In genomic region chr9:10366171-10366779, GRCh38 we compare ENCODE assay signal across 9 cellular contexts.
DNase-seq lines count a peak whose midpoint lies in the region; ATAC-seq, FAIRE-seq and TF ChIP-seq lines count a peak whose summit lies in the region.
"Had no signal": no experiment of that assay in that cellular context is flagged by ENCODE, and none has a peak within 500 bp of the region (broad histone marks: within the 10 kb centered on the region; RNA-seq: fewer than 3 reads in every experiment).

No MANE protein-coding gene starts in this region.

- no peak overlapping the region for H3K4me3 ChIP-seq in testis
- no peak overlapping the region for H3K4me3 ChIP-seq in naive thymus-derived CD4-positive, alpha-beta T cell (ENCODE audit: low read length)

- POLR2A ChIA-PET in naive thymus-derived CD4-positive, alpha-beta T cell (lab: Charles Lee), result no interaction called here

- H2BK15ac ChIP-seq in H9 (ENCODE audit: low read depth, low read length), result no peak overlapping the region

- TF ChIP-seq POLR2A in GM12891 (IDR thresholded peaks at IDR 0.05; ENCODE audit: low read depth, low read length) (no peak), testis (IDR thresholded peaks at IDR 0.05) (no peak)

- no peak overlapping the region for H3K18ac ChIP-seq in H9 (ENCODE audit: insufficient read length, low read depth, low read length)

- H3K36me3 ChIP-seq in testis (ENCODE audit: low read depth, missing control alignments), result no peaks in the 10 kb centered on the region
- no peaks in the 10 kb centered on the region for H3K36me3 ChIP-seq in naive thymus-derived CD4-positive, alpha-beta T cell (ENCODE audit: control insufficient read depth in 2 of 3, insufficient read depth in 3 of 3, low read length in 3 of 3)

- CTCF ChIA-PET in naive thymus-derived CD4-positive, alpha-beta T cell (lab: Charles Lee), result no interaction called here

- H3K4me1 ChIP-seq in H9 (ENCODE audit: insufficient read depth, low read length), result no peaks in the 10 kb centered on the region
- H3K4me1 ChIP-seq in testis, result no peaks in the 10 kb centered on the region
- H3K4me1 ChIP-seq in naive thymus-derived CD4-positive, alpha-beta T cell (ENCODE audit: control insufficient read depth in 2 of 2, insufficient read depth in 2 of 2, low read length in 2 of 2), result no peaks in the 10 kb centered on the region

- no peaks in the 10 kb centered on the region for H3K9me3 ChIP-seq in H9 (ENCODE audit: control insufficient read depth, low read depth, low read length)
- no peaks in the 10 kb centered on the region for H3K9me3 ChIP-seq in testis
- no peaks in the 10 kb centered on the region for H3K9me3 ChIP-seq in naive thymus-derived CD4-positive, alpha-beta T cell (ENCODE audit: control insufficient read depth in 2 of 3, low read length in 3 of 3)

- H3K79me2 ChIP-seq in H9 (ENCODE audit: insufficient read depth, low read length), result no peaks in the 10 kb centered on the region

- H3K4ac ChIP-seq in H9 (ENCODE audit: low read depth, low read length), result no peak overlapping the region

- H3K4me2 ChIP-seq in H9 (ENCODE audit: insufficient read depth, insufficient read length, low read length), result no peak overlapping the region

- H4K91ac ChIP-seq in H9 (ENCODE audit: insufficient read length, low read depth, low read length), result no peak overlapping the region

- H2BK120ac ChIP-seq in H9 (ENCODE audit: low read depth, low read length, poor library complexity, severe bottlenecking), result no peak overlapping the region

- H2BK12ac ChIP-seq in H9 (ENCODE audit: insufficient read length, low read depth, low read length), result no peak overlapping the region

- H3K23me2 ChIP-seq in H9 (ENCODE audit: insufficient read length, low read depth, low read length, poor library complexity, severe bottlenecking), result no peaks in the 10 kb centered on the region

- no peak overlapping the region for H3K23ac ChIP-seq in H9 (ENCODE audit: insufficient read length, low read depth, low read length)

- no peak overlapping the region for H3K56ac ChIP-seq in H9 (ENCODE audit: insufficient read length, low read depth, low read length)

- no peak overlapping the region for H2BK5ac ChIP-seq in H9 (ENCODE audit: insufficient read length, low read length)

- no peaks in the 10 kb centered on the region for H3K9me3 Mint-ChIP-seq in H9
- peaks cover 0 to 7% (median under 1%) of the 10 kb centered on the region in 11 donors for H3K9me3 Mint-ChIP-seq in naive thymus-derived CD4-positive, alpha-beta T cell

- H3K27ac ChIP-seq in H9 (ENCODE audit: insufficient read length, low read depth, low read length), result no peak overlapping the region
- H3K27ac ChIP-seq in testis, result no peak overlapping the region
- no peak overlapping the region for H3K27ac ChIP-seq in naive thymus-derived CD4-positive, alpha-beta T cell (ENCODE audit: low read depth, low read length)

- no peak overlapping the region for H2BK20ac ChIP-seq in H9 (ENCODE audit: low read depth, low read length, poor library complexity, severe bottlenecking)

- H3K4me1 Mint-ChIP-seq in H9, result peaks cover 0 to under 1% of the 10 kb centered on the region in 2 experiments; a peak in 1 of 4 replicates
- no peaks in the 10 kb centered on the region for H3K4me1 Mint-ChIP-seq in naive thymus-derived CD4-positive, alpha-beta T cell

- peak; percentile 81 for TF ChIP-seq CTCF in H9 (conservative IDR thresholded peaks at IDR 0.05)
- TF ChIP-seq CTCF in testis (IDR thresholded peaks at IDR 0.05), result peak in 2 of 3 experiments; percentile 44 to 45

- no peak overlapping the region for H3T11ph ChIP-seq in H9 (ENCODE audit: low read length)

- H3K79me1 ChIP-seq in H9 (ENCODE audit: insufficient read depth, low read depth, low read length, poor library complexity, severe bottlenecking), result no peaks in the 10 kb centered on the region

- no peak overlapping the region for H2AFZ ChIP-seq in H9 (ENCODE audit: low read length)

- H3K9ac ChIP-seq in H9 (ENCODE audit: extremely low read depth, insufficient read length, low read length), result no peak overlapping the region

- H3K4me3 Mint-ChIP-seq in H9, result no peak overlapping the region
- H3K4me3 Mint-ChIP-seq in naive thymus-derived CD4-positive, alpha-beta T cell, result no peak overlapping the region
- H3K4me3 Mint-ChIP-seq: activated T-cell treated with anti-CD3 and anti-CD28 coated beads, Interleukin-2, amount 50 U/mL, for 72 hours had no signal

- intact Hi-C loops in testis (cut with DNase I; ENCODE audit: low total_unique reads), result no loop called here
- intact Hi-C loops in naive thymus-derived CD4-positive, alpha-beta T cell (cut with micrococcal nuclease), result no loop called here

- DNase-seq in GM12891 (ENCODE audit: insufficient read length, low spot score) (peak; percentile 2), H9 (no peak), M059J (ENCODE audit: low read depth) (peak; percentile 11), glomerular visceral epithelial cell (ENCODE audit: extremely low spot score) (peak; percentile 50), testis (no peak), T-helper 1 cell (no peak)
- DNase-seq in naive thymus-derived CD4-positive, alpha-beta T cell, result no peak

- no peak overlapping the region for H3K27ac Mint-ChIP-seq in H9
- H3K27ac Mint-ChIP-seq in naive thymus-derived CD4-positive, alpha-beta T cell, result no peak overlapping the region
- H3K27ac Mint-ChIP-seq: activated T-cell treated with anti-CD3 and anti-CD28 coated beads, Interleukin-2, amount 50 U/mL, for 72 hours had no signal

- H2AK5ac ChIP-seq in H9 (ENCODE audit: insufficient read length, low read length), result no peak overlapping the region

- no CpG with 5 or more reads among the region's 3 CpGs for WGBS in H9 (ENCODE audit: extremely low coverage, insufficient read length, low lambda C conversion rate)
- 46 to 54% methylated on average over 3 of the region's 3 CpGs for WGBS in testis, 2 donors

- no peak overlapping the region for H4K5ac ChIP-seq in H9 (ENCODE audit: insufficient read length, low read depth, low read length)

- peak; percentile 90 for ATAC-seq in SK-N-SH treated with all-trans-retinoic acid at 6 μM for 48 hours
- no peak for ATAC-seq in naive thymus-derived CD4-positive, alpha-beta T cell
- ATAC-seq: activated T-cell treated with anti-CD3 and anti-CD28 coated beads, Interleukin-2, amount 50 U/mL, for 72 hours had no signal

- no peaks in the 10 kb centered on the region for H4K20me1 ChIP-seq in H9 (ENCODE audit: control insufficient read depth, insufficient read depth, insufficient read length)

- no peak overlapping the region for H4K8ac ChIP-seq in H9 (replicated peaks; ENCODE audit: insufficient read length, low read depth, low read length)

- H3K27me3 ChIP-seq in H9 (ENCODE audit: insufficient read depth, low read length), result no peaks in the 10 kb centered on the region
- no peaks in the 10 kb centered on the region for H3K27me3 ChIP-seq in testis
- no peaks in the 10 kb centered on the region for H3K27me3 ChIP-seq in naive thymus-derived CD4-positive, alpha-beta T cell (ENCODE audit: control insufficient read depth in 2 of 2, insufficient read depth in 2 of 2, low read length in 2 of 2)

- no peaks in the 10 kb centered on the region for H3K36me3 Mint-ChIP-seq in H9 (ENCODE audit: insufficient read depth in 1 of 3, low read depth in 3 of 3)
- no peaks in the 10 kb centered on the region for H3K36me3 Mint-ChIP-seq in naive thymus-derived CD4-positive, alpha-beta T cell

- peak; percentile 85 for FAIRE-seq in GM12891 (lab: Jason Lieb, UNC)

- H3K27me3 Mint-ChIP-seq in H9 (ENCODE audit: low read depth), result no peaks in the 10 kb centered on the region
- H3K27me3 Mint-ChIP-seq in naive thymus-derived CD4-positive, alpha-beta T cell, result no peaks in the 10 kb centered on the region

- no peak overlapping the region for H3K14ac ChIP-seq in H9 (ENCODE audit: insufficient read depth, low read length)

TF ChIP-seq in GM12891, 5 proteins besides CTCF, POLR2A, EP300 and RAD21:
- TF ChIP-seq PAX5 (IDR thresholded peaks at IDR 0.05; ENCODE audit: insufficient read depth, low read length, severe bottlenecking) (no peak), POU2F2 (IDR thresholded peaks at IDR 0.05; ENCODE audit: low read depth, low read length) (no peak), TAF1 (IDR thresholded peaks at IDR 0.05; ENCODE audit: low read depth, low read length) (no peak), SPI1 (IDR thresholded peaks at IDR 0.05; ENCODE audit: low read depth, low read length) (no peak), POLR2AphosphoS5 (IDR thresholded peaks at IDR 0.05; ENCODE audit: low read depth, low read length) (no peak)

TF ChIP-seq in SK-N-SH treated with all-trans-retinoic acid at 6 μM for 48 hours, 23 proteins besides CTCF, POLR2A, EP300 and RAD21 (continues in another document):
- TF ChIP-seq TSHZ2 (CRISPR knock-in tag; IDR thresholded peaks at IDR 0.05) (no peak), ZFP30 (CRISPR knock-in tag; IDR thresholded peaks at IDR 0.05) (no peak)

Comparison
In these comparisons a context has a peak if more than half of its experiments do, and no peak if none do; other contexts are left out.
1. DNase-seq: peak in GM12891 (single experiment), M059J (single experiment) and glomerular visceral epithelial cell (single experiment); none in H9 (single experiment), testis (single experiment), naive thymus-derived CD4-positive, alpha-beta T cell (0 of 9) and T-helper 1 cell (0 of 5).